6 cellular contexts compared by ENCODE assay signal in the genomic region with DNA sequence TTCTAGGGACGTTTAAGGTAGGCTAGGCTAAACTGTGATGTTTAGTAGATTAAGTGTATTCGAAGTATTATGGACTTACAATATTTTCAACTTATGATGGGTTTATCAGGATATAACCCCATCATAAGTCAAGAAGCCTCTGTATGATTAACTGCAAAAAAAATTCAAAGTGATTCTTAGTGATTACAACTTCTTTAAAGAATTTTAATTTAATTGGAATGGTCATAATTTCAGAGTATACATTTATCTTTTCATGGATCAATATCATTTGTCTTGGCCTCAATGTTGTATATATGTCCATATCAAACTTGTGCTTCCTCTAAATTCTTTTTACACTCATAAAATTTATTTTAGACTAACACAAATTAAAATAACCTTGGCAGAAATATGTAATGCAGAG.
"Had no signal": no experiment of that assay in that cellular context is flagged by ENCODE, and none has a peak within 500 bp of the region (broad histone marks: within the 10 kb centered on the region; RNA-seq: fewer than 3 reads in every experiment).

No MANE protein-coding gene starts in this region.

- ATAC-seq: HepG2, K562 had no signal

- H3K4me3 ChIP-seq: K562 had no signal

- FAIRE-seq: HepG2, HTR-8/SVneo, K562 had no signal

- DNase-seq: IMR-90, KBM-7 had no signal

- H3K27ac ChIP-seq: HL-60 had no signal
